ENCODE assay signal across 8 cellular contexts in genomic region chr10:94403034-94403822, GRCh38. TPM values are rescaled to one million over a fixed set of nuclear protein-coding genes. Genes with fewer than 3 reads are reported as not detected.
DNase-seq lines count a peak whose midpoint lies in the region; ATAC-seq and TF ChIP-seq lines count a peak whose summit lies in the region.

No MANE protein-coding gene starts in this region.

- peak overlapping the region; percentile 90 to 97 (median 92) for H3K27ac Mint-ChIP-seq in brain

- H3K4me3 Mint-ChIP-seq in brain: peak overlapping the region; percentile 92 to 98 (median 97)

- TF ChIP-seq CTCF in brain (conservative IDR thresholded peaks at IDR 0.05) (no peak), retinal pigment epithelial cell (conservative IDR thresholded peaks at IDR 0.05; ENCODE audit: low read depth, low read length) (no peak)

- no peak overlapping the region for H3K27ac ChIP-seq in iPS-18a (ENCODE audit: low read length)

- H3K4me1 ChIP-seq in iPS-18a (ENCODE audit: control insufficient read depth, low read depth, low read length): no peaks in the 10 kb centered on the region

- H3K36me3 ChIP-seq in iPS-18a (ENCODE audit: control insufficient read depth, low read depth, low read length): no peaks in the 10 kb centered on the region

- H3K27me3 ChIP-seq in iPS-18a (ENCODE audit: control insufficient read depth, insufficient read depth, low read length): peaks cover 36% of the 10 kb centered on the region

- peaks cover 54% of the 10 kb centered on the region for H3K4me1 Mint-ChIP-seq in brain

- H3K9me3 ChIP-seq in iPS-18a (ENCODE audit: control insufficient read depth, low read depth, low read length): no peaks in the 10 kb centered on the region

- peak overlapping the region; percentile 12 for H3K9ac ChIP-seq in iPS-18a (ENCODE audit: low read length)

- H3K4me3 ChIP-seq in iPS-18a (ENCODE audit: low read length): peak overlapping the region; percentile 72
- H3K4me3 ChIP-seq in retinal pigment epithelial cell (ENCODE audit: low read length): peak overlapping the region; percentile 88

- no peaks in the 10 kb centered on the region for H3K36me3 Mint-ChIP-seq in brain

- peak; percentile 67 for ATAC-seq in GM21526 (IDR thresholded peaks at IDR 0.05; ENCODE audit: low FRiP score, unreplicated experiment)

- DNase-seq in GDM1 (lab: John Stamatoyannopoulos, UW) (peak; percentile 61), HT-29 (ENCODE audit: low spot score) (peak; percentile 59), SHP77 (lab: John Stamatoyannopoulos, UW) (peak; percentile 21 to 64), retinal pigment epithelial cell (ENCODE audit: low read depth) (no peak), GF-D8 (lab: John Stamatoyannopoulos, UW) (no peak)

- peaks cover 12% of the 10 kb centered on the region for H3K27me3 Mint-ChIP-seq in brain

- H3K9me3 Mint-ChIP-seq in brain: peaks cover 0 to 7% (median 0%) of the 10 kb centered on the region in 5 experiments

RNA-seq across cellular contexts. Expression of gene TBC1D12, which starts 0.9 kb away (rescaled TPM):
- total RNA-seq in HT-29 (2014; rRNA removed; shearing (Covaris generic)): 5.8 TPM in 2 replicates
- 6.0 TPM for polyA plus RNA-seq in brain (ENCODE audit: insufficient read depth, low read depth, low replicate concordance)

RNA-seq across cellular contexts. Expression of gene NOC3L, which starts 40.5 kb away (rescaled TPM):
- total RNA-seq in HT-29 (2014; rRNA removed; shearing (Covaris generic)): 7.9 and 8.0 TPM in 2 replicates
- 4.3 TPM for polyA plus RNA-seq in brain (ENCODE audit: insufficient read depth, low read depth, low replicate concordance)

Comparison
In these comparisons a context has a peak if more than half of its experiments do, and no peak if none do; other contexts are left out.
1. DNase-seq: peak in GDM1 (single experiment), HT-29 (single experiment) and SHP77 (2 of 2); none in retinal pigment epithelial cell (single experiment) and GF-D8 (single experiment).